In the genomic region with DNA sequence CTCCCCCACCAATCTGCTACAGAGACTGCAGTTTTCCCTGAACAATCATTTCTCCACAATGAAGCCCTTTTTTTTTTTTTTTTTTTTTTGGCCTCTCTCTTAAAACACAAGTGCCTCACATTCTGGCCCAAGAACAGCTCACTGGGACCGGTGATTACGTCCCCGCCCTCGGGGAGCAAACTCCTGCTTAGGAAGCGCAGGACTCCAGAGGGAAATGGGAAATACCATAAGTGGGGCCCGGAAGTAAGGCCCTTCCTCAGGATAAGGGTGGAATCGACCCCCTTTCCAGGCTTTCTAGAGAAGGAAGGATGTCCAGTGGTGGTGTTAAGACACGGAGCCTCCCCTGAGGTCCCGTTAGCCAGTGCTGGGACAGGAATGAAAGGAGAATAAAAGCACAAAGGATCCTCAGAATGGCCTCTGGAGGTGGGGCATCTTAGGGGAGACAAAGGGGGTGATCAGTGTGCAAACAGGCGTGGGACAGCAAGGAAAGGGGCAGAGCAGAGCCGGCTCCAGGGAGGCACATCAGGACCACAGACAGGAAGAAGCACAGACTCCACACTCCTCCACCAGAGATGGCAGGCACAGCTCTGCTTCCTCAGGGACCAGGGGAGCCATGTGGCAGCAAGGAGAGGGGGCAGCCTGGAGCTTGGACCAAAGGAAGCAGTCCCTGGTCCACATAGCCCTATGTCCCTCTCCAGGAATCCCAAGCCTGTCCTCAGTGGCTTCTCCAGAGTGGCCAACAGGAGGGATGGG, we compare ENCODE assay signal across 24 cellular contexts.
"Had no signal": no experiment of that assay in that cellular context is flagged by ENCODE, and none has a peak within 500 bp of the region (broad histone marks: within the 10 kb centered on the region; RNA-seq: fewer than 3 reads in every experiment).

No MANE protein-coding gene starts in this region.

- H3K9me3 ChIP-seq: left lung, pancreas, right lobe of liver, uterus had no signal

- H3K36me3 Mint-ChIP-seq: activated naive CD4-positive, alpha-beta T cell treated with anti-CD3 and anti-CD28 coated beads, Interleukin-2, amount 10 ng/mL, durations not matched to agents 7 days and 5 days; natural killer cell had no signal

- H3K27ac Mint-ChIP-seq: activated CD4-positive, alpha-beta memory T cell treated with anti-CD3 and anti-CD28 coated beads, Interleukin-2, amount 10 ng/mL, durations not matched to agents 7 days and 5 days; activated CD4-positive, alpha-beta T cell treated with anti-CD3 and anti-CD28 coated beads, Interleukin-2, amount 10 ng/mL, durations not matched to agents 24 days and 14 days; activated naive CD4-positive, alpha-beta T cell treated with anti-CD3 and anti-CD28 coated beads, Interleukin-2, amount 10 ng/mL, durations not matched to agents 7 days and 5 days; activated T-cell treated with anti-CD3 and anti-CD28 coated beads, Interleukin-2, amount 50 U/mL, for 72 hours; dendritic cell treated with granulocyte-macrophage colony-stimulating factor and Interleukin-4, amounts not matched to agents 40 ng/mL and 50 ng/mL, for 4 days; effector memory CD8-positive, alpha-beta T cell; natural killer cell; stimulated activated naive CD8-positive, alpha-beta T cell treated with anti-CD3 and anti-CD28 coated beads, Interleukin-15, amount 100 ng/mL, for 72 hours had no signal

- H3K4me3 ChIP-seq: esophagus squamous epithelium, gastrocnemius medialis, left lung, pancreas, right lobe of liver, skin epidermis, tibial nerve, uterus had no signal

- H3K27me3 ChIP-seq: pancreas, right lobe of liver, uterus had no signal

- H3K9me3 Mint-ChIP-seq: activated CD4-positive, alpha-beta memory T cell treated with anti-CD3 and anti-CD28 coated beads, Interleukin-2, amount 10 ng/mL, durations not matched to agents 7 days and 5 days; activated naive CD4-positive, alpha-beta T cell treated with anti-CD3 and anti-CD28 coated beads, Interleukin-2, amount 10 ng/mL, durations not matched to agents 7 days and 5 days; dendritic cell treated with granulocyte-macrophage colony-stimulating factor and Interleukin-4, amounts not matched to agents 40 ng/mL and 50 ng/mL, for 4 days had no signal

- FAIRE-seq: kidney, pancreas had no signal

- H3K4me3 Mint-ChIP-seq: activated CD4-positive, alpha-beta memory T cell treated with anti-CD3 and anti-CD28 coated beads, Interleukin-2, amount 10 ng/mL, durations not matched to agents 7 days and 5 days; activated CD4-positive, alpha-beta T cell treated with anti-CD3 and anti-CD28 coated beads, Interleukin-2, amount 10 ng/mL, durations not matched to agents 24 days and 14 days; activated naive CD4-positive, alpha-beta T cell treated with anti-CD3 and anti-CD28 coated beads, Interleukin-2, amount 10 ng/mL, durations not matched to agents 7 days and 5 days; activated T-cell treated with anti-CD3 and anti-CD28 coated beads, Interleukin-2, amount 50 U/mL, for 72 hours; dendritic cell treated with granulocyte-macrophage colony-stimulating factor and Interleukin-4, amounts not matched to agents 40 ng/mL and 50 ng/mL, for 4 days; effector memory CD8-positive, alpha-beta T cell; natural killer cell; stimulated activated naive CD8-positive, alpha-beta T cell treated with anti-CD3 and anti-CD28 coated beads, Interleukin-15, amount 100 ng/mL, for 72 hours had no signal

- ATAC-seq: activated T-cell treated with anti-CD3 and anti-CD28 coated beads, Interleukin-2, amount 50 U/mL, for 72 hours; effector memory CD8-positive, alpha-beta T cell; gastrocnemius medialis; left lung; natural killer cell; pancreas; stimulated activated naive CD8-positive, alpha-beta T cell treated with anti-CD3 and anti-CD28 coated beads, Interleukin-15, amount 100 ng/mL, for 72 hours had no signal

- H3K4me1 ChIP-seq: esophagus squamous epithelium, gastrocnemius medialis, left lung, pancreas, right lobe of liver, tibial nerve, uterus had no signal

- H3K4me1 Mint-ChIP-seq: activated CD4-positive, alpha-beta memory T cell treated with anti-CD3 and anti-CD28 coated beads, Interleukin-2, amount 10 ng/mL, durations not matched to agents 7 days and 5 days; activated CD4-positive, alpha-beta T cell treated with anti-CD3 and anti-CD28 coated beads, Interleukin-2, amount 10 ng/mL, durations not matched to agents 24 days and 14 days; activated naive CD4-positive, alpha-beta T cell treated with anti-CD3 and anti-CD28 coated beads, Interleukin-2, amount 10 ng/mL, durations not matched to agents 7 days and 5 days; natural killer cell; stimulated activated naive CD8-positive, alpha-beta T cell treated with anti-CD3 and anti-CD28 coated beads, Interleukin-15, amount 100 ng/mL, for 72 hours had no signal

- H3K27ac ChIP-seq: esophagus squamous epithelium, gastrocnemius medialis, left lung, pancreas, right lobe of liver, skin epidermis, tibial nerve, uterus had no signal

- DNase-seq: activated CD4-positive, alpha-beta memory T cell treated with anti-CD3 and anti-CD28 coated beads, Interleukin-2, amount 10 ng/mL, durations not matched to agents 7 days and 5 days; activated CD4-positive, alpha-beta T cell treated with anti-CD3 and anti-CD28 coated beads, Interleukin-2, amount 10 ng/mL, durations not matched to agents 24 days and 14 days; activated effector memory CD4-positive, alpha-beta T cell treated with Interleukin-2 at 50 U/mL for 16 hours; activated naive CD4-positive, alpha-beta T cell treated with anti-CD3 and anti-CD28 coated beads, Interleukin-2, amount 10 ng/mL, durations not matched to agents 7 days and 5 days; activated T-cell treated with anti-CD3 and anti-CD28 coated beads, Interleukin-2, amount 50 U/mL, for 72 hours; amygdala; effector memory CD8-positive, alpha-beta T cell; esophagus squamous epithelium; gastrocnemius medialis; head of caudate nucleus; kidney; left lung; mammary epithelial cell; midbrain; natural killer cell; pancreas; right lobe of liver; stimulated activated CD4-positive, alpha-beta T cell treated with anti-CD3 and anti-CD28 coated beads, Interleukin-1b, Interleukin-23, amount 100 ng/mL, for 48 hours; stimulated activated naive CD8-positive, alpha-beta T cell treated with anti-CD3 and anti-CD28 coated beads, Interleukin-15, amount 100 ng/mL, for 72 hours; T-helper 2 cell had no signal

- H3K36me3 ChIP-seq: esophagus squamous epithelium, gastrocnemius medialis, left lung, pancreas, right lobe of liver, tibial nerve, uterus had no signal
